In genomic region chr4:25870081-25870480, GRCh38 we compare ENCODE assay signal across 14 cellular contexts. TPM values are rescaled to one million over a fixed set of nuclear protein-coding genes. Genes with fewer than 3 reads are reported as not detected.
DNase-seq lines count a peak whose midpoint lies in the region; ATAC-seq and TF ChIP-seq lines count a peak whose summit lies in the region.
"Had no signal": no experiment of that assay in that cellular context is flagged by ENCODE, and none has a peak within 500 bp of the region (broad histone marks: within the 10 kb centered on the region; RNA-seq: fewer than 3 reads in every experiment).

No MANE protein-coding gene starts in this region.

- H4K20me1 ChIP-seq in OCI-LY1 (ENCODE audit: insufficient read depth, low read length) = no peaks in the 10 kb centered on the region

- H3K9me2 ChIP-seq in OCI-LY1 (ENCODE audit: low read depth, low read length) = no peaks in the 10 kb centered on the region

- peaks cover 100% of the 10 kb centered on the region for H3K4me1 ChIP-seq in OCI-LY1 (ENCODE audit: insufficient read depth, low read length, severe bottlenecking)

- no peaks in the 10 kb centered on the region for H3K36me3 ChIP-seq in OCI-LY1 (ENCODE audit: insufficient read depth, low read length)
- H3K36me3 ChIP-seq: lower lobe of right lung, upper lobe of right lung had no signal

- H3K4me3 ChIP-seq in OCI-LY1 (ENCODE audit: low read depth, low read length, poor library complexity, severe bottlenecking) = peak overlapping the region; percentile 57
- H3K4me3 ChIP-seq: lower lobe of right lung, upper lobe of right lung had no signal

- H3K9me3 ChIP-seq in OCI-LY1 (ENCODE audit: low read length) = no peaks in the 10 kb centered on the region
- H3K9me3 ChIP-seq: lower lobe of right lung, upper lobe of right lung had no signal

- peaks cover 17% of the 10 kb centered on the region for H3F3A ChIP-seq in OCI-LY1 (ENCODE audit: insufficient read depth, low read length)

- no peak overlapping the region for H2AFZ ChIP-seq in OCI-LY1 (ENCODE audit: low read length)

- peak overlapping the region; percentile 78 for H3K9ac ChIP-seq in OCI-LY1 (ENCODE audit: low read length)

- no peaks in the 10 kb centered on the region for H3K79me2 ChIP-seq in OCI-LY1 (ENCODE audit: insufficient read depth, low read length)

- H3K4me2 ChIP-seq in OCI-LY1 (ENCODE audit: low read length) = peak overlapping the region; percentile 90

- peak; percentile 57 for ATAC-seq in GM18517 (IDR thresholded peaks at IDR 0.05; ENCODE audit: unreplicated experiment)
- peak; percentile 46 for ATAC-seq in GM21367 (IDR thresholded peaks at IDR 0.05; ENCODE audit: unreplicated experiment)
- peak; percentile 37 for ATAC-seq in HG02884 (IDR thresholded peaks at IDR 0.05; ENCODE audit: unreplicated experiment)
- no peak for ATAC-seq in HG03565 (IDR thresholded peaks at IDR 0.05; ENCODE audit: unreplicated experiment)
- ATAC-seq: HepG2, lower lobe of right lung, upper lobe of right lung had no signal

- in situ Hi-C loops in G401 (cut with HindIII; ENCODE audit: low sequenced_read_pairs) = no loop called here

- H3K27me3 ChIP-seq in OCI-LY1 (ENCODE audit: insufficient read depth, low read length) = no peaks in the 10 kb centered on the region
- H3K27me3 ChIP-seq: upper lobe of right lung had no signal

- DNase-seq in activated CD4-positive, CD25-positive, alpha-beta regulatory T cell (lab: John Stamatoyannopoulos, UW) = no peak
- no peak for DNase-seq in G401 (ENCODE audit: low spot score)
- no peak for DNase-seq in stimulated activated naive CD4-positive, alpha-beta T cell (lab: John Stamatoyannopoulos, UW)
- DNase-seq: caudate nucleus; lower lobe of right lung; stimulated activated CD4-positive, alpha-beta T cell treated with anti-CD3 and anti-CD28 coated beads, Interleukin-1b, Interleukin-23, amount 100 ng/mL, for 48 hours; upper lobe of right lung had no signal

- no peak for TF ChIP-seq CTCF in OCI-LY1 (IDR thresholded peaks at IDR 0.05; ENCODE audit: low read length)

- peak overlapping the region; percentile 100 for H3K27ac ChIP-seq in OCI-LY1 (ENCODE audit: low read depth, low read length, poor library complexity, severe bottlenecking)
- H3K27ac ChIP-seq: lower lobe of right lung, upper lobe of right lung, VCaP had no signal

RNA-seq across cellular contexts. Expression of gene SEL1L3, which starts 7.3 kb away (rescaled TPM):
- 133 and 134 TPM in 2 replicates for total RNA-seq in G401 (2014; rRNA removed; shearing (Covaris generic))

RNA-seq across cellular contexts. Expression of gene SMIM20, which starts 43.9 kb away (rescaled TPM):
- total RNA-seq in G401 (2014; rRNA removed; shearing (Covaris generic)) = 99.6 and 111 TPM in 2 replicates
